In the genomic region with DNA sequence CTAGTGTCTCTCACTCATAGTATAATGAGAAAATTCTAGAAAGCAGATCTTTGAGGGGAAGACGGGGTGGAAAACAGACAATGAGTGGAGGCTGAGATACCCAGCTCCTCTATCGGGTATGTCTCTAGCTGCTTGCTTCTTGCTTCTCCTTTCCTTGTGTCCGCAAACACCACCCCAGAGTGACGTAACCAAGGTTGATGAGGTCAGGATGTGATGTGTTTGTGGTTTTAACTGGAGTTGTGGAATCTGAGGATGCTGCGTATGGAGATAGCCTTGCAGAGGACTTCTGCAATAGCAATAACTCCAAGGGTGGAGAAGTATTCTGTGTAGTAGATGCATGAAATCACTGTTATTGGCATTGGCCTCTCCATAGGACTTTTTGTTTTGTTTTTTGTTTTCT, we compare ENCODE assay signal across 1 cellular context.
TF ChIP-seq lines count a peak whose summit lies in the region.

No MANE protein-coding gene starts in this region.

TF ChIP-seq in K562, 482 proteins besides CTCF, POLR2A, EP300 and RAD21 (continued from another document):
- TF ChIP-seq, protein P1, sequence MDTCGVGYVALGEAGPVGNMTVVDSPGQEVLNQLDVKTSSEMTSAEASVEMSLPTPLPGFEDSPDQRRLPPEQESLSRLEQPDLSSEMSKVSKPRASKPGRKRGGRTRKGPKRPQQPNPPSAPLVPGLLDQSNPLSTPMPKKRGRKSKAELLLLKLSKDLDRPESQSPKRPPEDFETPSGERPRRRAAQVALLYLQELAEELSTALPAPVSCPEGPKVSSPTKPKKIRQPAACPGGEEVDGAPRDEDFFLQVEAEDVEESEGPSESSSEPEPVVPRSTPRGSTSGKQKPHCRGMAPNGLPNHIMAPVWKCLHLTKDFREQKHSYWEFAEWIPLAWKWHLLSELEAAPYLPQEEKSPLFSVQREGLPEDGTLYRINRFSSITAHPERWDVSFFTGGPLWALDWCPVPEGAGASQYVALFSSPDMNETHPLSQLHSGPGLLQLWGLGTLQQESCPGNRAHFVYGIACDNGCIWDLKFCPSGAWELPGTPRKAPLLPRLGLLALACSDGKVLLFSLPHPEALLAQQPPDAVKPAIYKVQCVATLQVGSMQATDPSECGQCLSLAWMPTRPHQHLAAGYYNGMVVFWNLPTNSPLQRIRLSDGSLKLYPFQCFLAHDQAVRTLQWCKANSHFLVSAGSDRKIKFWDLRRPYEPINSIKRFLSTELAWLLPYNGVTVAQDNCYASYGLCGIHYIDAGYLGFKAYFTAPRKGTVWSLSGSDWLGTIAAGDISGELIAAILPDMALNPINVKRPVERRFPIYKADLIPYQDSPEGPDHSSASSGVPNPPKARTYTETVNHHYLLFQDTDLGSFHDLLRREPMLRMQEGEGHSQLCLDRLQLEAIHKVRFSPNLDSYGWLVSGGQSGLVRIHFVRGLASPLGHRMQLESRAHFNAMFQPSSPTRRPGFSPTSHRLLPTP (IDR thresholded peaks at IDR 0.05; ENCODE audit: borderline replicate concordance, extremely low read depth, insufficient read length): no peak
- TF ChIP-seq, protein P2, sequence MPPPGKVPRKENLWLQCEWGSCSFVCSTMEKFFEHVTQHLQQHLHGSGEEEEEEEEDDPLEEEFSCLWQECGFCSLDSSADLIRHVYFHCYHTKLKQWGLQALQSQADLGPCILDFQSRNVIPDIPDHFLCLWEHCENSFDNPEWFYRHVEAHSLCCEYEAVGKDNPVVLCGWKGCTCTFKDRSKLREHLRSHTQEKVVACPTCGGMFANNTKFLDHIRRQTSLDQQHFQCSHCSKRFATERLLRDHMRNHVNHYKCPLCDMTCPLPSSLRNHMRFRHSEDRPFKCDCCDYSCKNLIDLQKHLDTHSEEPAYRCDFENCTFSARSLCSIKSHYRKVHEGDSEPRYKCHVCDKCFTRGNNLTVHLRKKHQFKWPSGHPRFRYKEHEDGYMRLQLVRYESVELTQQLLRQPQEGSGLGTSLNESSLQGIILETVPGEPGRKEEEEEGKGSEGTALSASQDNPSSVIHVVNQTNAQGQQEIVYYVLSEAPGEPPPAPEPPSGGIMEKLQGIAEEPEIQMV (tag; conservative IDR thresholded peaks at IDR 0.05; ENCODE audit: low read depth): no peak
